In the genomic region with DNA sequence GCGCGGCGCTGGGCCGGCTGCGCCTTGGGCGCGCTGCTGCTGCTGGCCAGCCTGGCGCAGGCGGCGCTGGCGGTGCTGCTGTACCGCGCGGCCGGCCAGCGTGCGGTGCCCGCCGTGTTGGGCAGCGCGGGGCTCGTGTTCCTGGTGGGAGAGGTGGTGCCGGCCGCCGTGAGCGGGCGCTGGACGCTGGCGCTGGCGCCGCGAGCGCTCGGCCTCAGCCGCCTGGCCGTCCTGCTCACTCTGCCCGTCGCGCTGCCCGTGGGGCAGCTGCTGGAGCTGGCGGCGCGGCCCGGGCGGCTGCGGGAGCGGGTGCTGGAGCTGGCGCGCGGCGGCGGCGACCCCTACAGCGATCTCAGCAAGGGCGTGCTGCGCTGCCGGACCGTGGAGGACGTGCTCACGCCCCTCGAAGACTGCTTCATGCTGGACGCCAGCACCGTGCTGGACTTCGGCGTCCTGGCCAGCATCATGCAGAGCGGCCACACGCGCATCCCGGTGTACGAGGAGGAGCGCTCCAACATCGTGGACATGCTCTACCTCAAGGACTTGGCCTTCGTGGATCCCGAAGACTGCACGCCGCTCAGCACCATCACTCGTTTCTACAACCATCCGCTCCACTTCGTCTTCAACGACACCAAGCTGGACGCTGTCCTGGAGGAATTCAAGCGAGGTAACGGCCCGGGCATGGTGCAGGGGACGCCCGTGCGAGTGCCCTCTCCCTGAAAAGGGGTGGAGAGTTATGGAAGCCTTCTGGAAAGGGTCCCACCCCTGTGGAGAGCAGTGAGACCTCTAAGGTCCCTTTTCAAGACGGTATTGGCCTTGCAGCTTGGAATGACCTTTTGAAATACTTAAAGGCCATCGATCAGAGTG, we compare ENCODE assay signal across 8 cellular contexts. TPM values are rescaled to one million over a fixed set of nuclear protein-coding genes. Genes with fewer than 3 reads are reported as not detected.
A peak's percentile ranks its signal among the peaks of the same experiment; 100 is the strongest.
DNase-seq lines count a peak whose midpoint lies in the region; ATAC-seq, FAIRE-seq and TF ChIP-seq lines count a peak whose summit lies in the region.

No MANE protein-coding gene starts in this region.

- peak overlapping the region in 2 of 5 donors; percentile 28 to 39 for H3K9ac ChIP-seq in subcutaneous abdominal adipose tissue (ENCODE audit: low read length in 5 of 5)

- no peak for TF ChIP-seq CTCF in GM06990 (IDR thresholded peaks at IDR 0.05; ENCODE audit: insufficient read depth, low read length, poor library complexity, severe bottlenecking)
- TF ChIP-seq CTCF in D721Med (IDR thresholded peaks at IDR 0.05; ENCODE audit: insufficient read depth, missing control alignments) = no peak

- DNase-seq in GM06990 (ENCODE audit: extremely low read depth, insufficient read length) (peak; percentile 45), immature natural killer cell (no peak), D721Med (ENCODE audit: insufficient read length, low spot score) (no peak), H54 (ENCODE audit: insufficient read length, low spot score) (no peak)

- peaks cover 38% of the 10 kb centered on the region for H3K4me1 Mint-ChIP-seq in activated T-helper 17 cell treated with anti-CD3 and anti-CD28 coated beads, Interleukin-2, amount 50 U/mL, for 72 hours
- H3K4me1 Mint-ChIP-seq in immature natural killer cell = peaks cover 66 to 72% of the 10 kb centered on the region in 2 donors

- peak overlapping the region; percentile 84 for H3K4me3 Mint-ChIP-seq in activated T-helper 17 cell treated with anti-CD3 and anti-CD28 coated beads, Interleukin-2, amount 50 U/mL, for 72 hours
- peak overlapping the region; percentile 80 to 85 (median 83) for H3K4me3 Mint-ChIP-seq in immature natural killer cell

- peaks cover 7 to 43% (median 33%) of the 10 kb centered on the region in 5 donors for H3K4me1 ChIP-seq in subcutaneous abdominal adipose tissue (ENCODE audit: control insufficient read depth in 5 of 5, insufficient read depth in 5 of 5, low read length in 5 of 5)

- no peak for FAIRE-seq in D721Med (lab: Jason Lieb, UNC)
- no peak for FAIRE-seq in H54 (lab: Jason Lieb, UNC)

- H3K27ac Mint-ChIP-seq in activated T-helper 17 cell treated with anti-CD3 and anti-CD28 coated beads, Interleukin-2, amount 50 U/mL, for 72 hours = no peak overlapping the region
- H3K27ac Mint-ChIP-seq in immature natural killer cell = peak overlapping the region in 4 of 6 donors; percentile 39 to 76 (median 63)

- ATAC-seq in HG03469 (IDR thresholded peaks at IDR 0.05; ENCODE audit: unreplicated experiment) (peak; percentile 1), HG03196 (IDR thresholded peaks at IDR 0.05; ENCODE audit: unreplicated experiment) (no peak)
- no peak for ATAC-seq in activated T-helper 17 cell treated with anti-CD3 and anti-CD28 coated beads, Interleukin-2, amount 50 U/mL, for 72 hours (replicated peaks)

- peaks cover 1% of the 10 kb centered on the region; the same call in 1 of the 2 replicates for H3K36me3 ChIP-seq in GM06990 (ENCODE audit: control insufficient read depth, insufficient read depth, low read length)
- H3K36me3 ChIP-seq in subcutaneous abdominal adipose tissue (ENCODE audit: control insufficient read depth in 5 of 5, insufficient read depth in 5 of 5, low read length in 5 of 5) = peaks cover 0 to 7% (median 0%) of the 10 kb centered on the region in 5 donors

- no peaks in the 10 kb centered on the region for H3K9me3 Mint-ChIP-seq in activated T-helper 17 cell treated with anti-CD3 and anti-CD28 coated beads, Interleukin-2, amount 50 U/mL, for 72 hours
- H3K9me3 Mint-ChIP-seq in immature natural killer cell = no peaks in the 10 kb centered on the region

- no peaks in the 10 kb centered on the region for H3K9me3 ChIP-seq in subcutaneous abdominal adipose tissue (ENCODE audit: control insufficient read depth in 5 of 5, low read length in 5 of 5)

- TF ChIP-seq POLR2A in H54 (IDR thresholded peaks at IDR 0.05; ENCODE audit: low read depth, low read length) = no peak

- H3K27me3 Mint-ChIP-seq in activated T-helper 17 cell treated with anti-CD3 and anti-CD28 coated beads, Interleukin-2, amount 50 U/mL, for 72 hours = no peaks in the 10 kb centered on the region
- H3K27me3 Mint-ChIP-seq in immature natural killer cell (ENCODE audit: low read depth in 3 of 3) = peaks cover 0 to 21% (median 2%) of the 10 kb centered on the region in 3 donors

- H3K27ac ChIP-seq in subcutaneous abdominal adipose tissue (ENCODE audit: low read depth, low read length) = no peak overlapping the region

- peaks cover 31% of the 10 kb centered on the region for H3K36me3 Mint-ChIP-seq in activated T-helper 17 cell treated with anti-CD3 and anti-CD28 coated beads, Interleukin-2, amount 50 U/mL, for 72 hours (ENCODE audit: low read depth)
- peaks cover 9 to 14% (median 13%) of the 10 kb centered on the region in 3 donors for H3K36me3 Mint-ChIP-seq in immature natural killer cell

- H3K4me3 ChIP-seq in GM06990 (replicated peaks; ENCODE audit: low read depth, low read length) (peak overlapping the region; percentile 74), subcutaneous abdominal adipose tissue (ENCODE audit: low read depth in 1 of 5, low read length in 5 of 5) (peak overlapping the region; percentile 70 to 82 (median 75))

- no peaks in the 10 kb centered on the region for H3K27me3 ChIP-seq in GM06990 (replicated peaks; ENCODE audit: control insufficient read depth, insufficient read depth, low read length)
- no peaks in the 10 kb centered on the region for H3K27me3 ChIP-seq in subcutaneous abdominal adipose tissue (ENCODE audit: control insufficient read depth in 5 of 5, insufficient read depth in 4 of 5, low read length in 5 of 5)

RNA-seq across cellular contexts. Expression of gene CNNM3, which starts 1.0 kb away (rescaled TPM):
- total RNA-seq in activated T-helper 17 cell treated with anti-CD3 and anti-CD28 coated beads, Interleukin-2, amount 50 U/mL, for 72 hours = 10 to 100 TPM; 17.9 to 22.0 TPM
- polyA plus RNA-seq in immature natural killer cell = 10 to 100 TPM in 1 of 3 donors, 1 to 10 TPM in 2; 5.5 to 11.0 (median 9.9) TPM

RNA-seq across cellular contexts. Expression of gene ANKRD23, which starts 26.8 kb away (rescaled TPM):
- total RNA-seq in activated T-helper 17 cell treated with anti-CD3 and anti-CD28 coated beads, Interleukin-2, amount 50 U/mL, for 72 hours = 10 to 100 TPM in 1 of 2 donors, 1 to 10 TPM in 1; 6.8 to 11.7 TPM
- polyA plus RNA-seq in immature natural killer cell = 1 to 10 TPM in 1 of 3 donors, not detected in 2; 1.3 TPM

RNA-seq across cellular contexts. Expression of gene ANKRD39, which starts 40.7 kb away (rescaled TPM):
- total RNA-seq in activated T-helper 17 cell treated with anti-CD3 and anti-CD28 coated beads, Interleukin-2, amount 50 U/mL, for 72 hours = 10 to 100 TPM; 25.2 to 52.3 TPM
- polyA plus RNA-seq in immature natural killer cell = 10 to 100 TPM; 27.0 to 68.3 (median 41.2) TPM

RNA-seq across cellular contexts. Expression of gene SEMA4C, which starts 52.8 kb away (rescaled TPM):
- 1 to 10 TPM; 8.3 to 9.6 TPM for total RNA-seq in activated T-helper 17 cell treated with anti-CD3 and anti-CD28 coated beads, Interleukin-2, amount 50 U/mL, for 72 hours
- polyA plus RNA-seq in immature natural killer cell = 10 to 100 TPM in 1 of 3 donors, 1 to 10 TPM in 2; 3.1 to 11.5 (median 4.8) TPM

RNA-seq across cellular contexts. Expression of gene CNNM4, which starts 56.4 kb away (rescaled TPM):
- 1 to 10 TPM; 7.5 to 8.7 TPM for total RNA-seq in activated T-helper 17 cell treated with anti-CD3 and anti-CD28 coated beads, Interleukin-2, amount 50 U/mL, for 72 hours
- polyA plus RNA-seq in immature natural killer cell = 1 to 10 TPM; 1.2 to 3.9 (median 2.6) TPM
